Comparison of ENCODE assay signal across 9 cellular contexts in genomic region chr3:192917508-192918274, GRCh38. TPM values are rescaled to one million over a fixed set of nuclear protein-coding genes. Genes with fewer than 3 reads are reported as not detected.
DNase-seq lines count a peak whose midpoint lies in the region; ATAC-seq, FAIRE-seq and TF ChIP-seq lines count a peak whose summit lies in the region.
"Had no signal": no experiment of that assay in that cellular context is flagged by ENCODE, and none has a peak within 500 bp of the region (broad histone marks: within the 10 kb centered on the region; RNA-seq: fewer than 3 reads in every experiment).

MB21D2 (minus strand) TSS chr3:192917856; CDS start chr3:192917840, 16 bp downstream.

- no peaks in the 10 kb centered on the region for H3K9me3 ChIP-seq in iPS-18c (ENCODE audit: control insufficient read depth, insufficient read depth, low read length)

- TF ChIP-seq CTCF in bronchial epithelial cell (IDR thresholded peaks at IDR 0.05; ENCODE audit: insufficient read depth, low read length, severe bottlenecking): no peak

- DNase-seq in SHP77 (lab: John Stamatoyannopoulos, UW) (peak; percentile 19 to 49), SHP77 treated with DMSO at 0.1 percent for 48 hours (lab: John Stamatoyannopoulos, UW) (no peak), NCI-H187 (lab: John Stamatoyannopoulos, UW) (peak; percentile 63 to 75), UCSD-AML1 (lab: John Stamatoyannopoulos, UW; ENCODE audit: unreplicated experiment) (peak; percentile 79), bronchial epithelial cell (ENCODE audit: low read depth) (peak; percentile 65), skeletal muscle cell (ENCODE audit: low read depth) (peak; percentile 70)

- FAIRE-seq in bronchial epithelial cell (lab: Jason Lieb, UNC): no peak

- H3K27me3 ChIP-seq in bronchial epithelial cell (ENCODE audit: control insufficient read depth, insufficient read depth, low read length): no peaks in the 10 kb centered on the region
- H3K27me3 ChIP-seq: BLaER1 treated with 17β-estradiol and CSF1 and Interleukin-3, amounts not matched to agents 10 nM and 100 nM had no signal

- H3K4me3 ChIP-seq in bronchial epithelial cell (ENCODE audit: low read depth, low read length) (peak within 1 kb of the TSS; percentile 63), iPS-18c (ENCODE audit: insufficient read depth, low read depth, low read length) (peak within 1 kb of the TSS; percentile 68), skeletal muscle cell (ENCODE audit: low read depth, low read length) (peak within 1 kb of the TSS; percentile 96)
- H3K4me3 ChIP-seq: BLaER1 treated with 17β-estradiol and CSF1 and Interleukin-3, amounts not matched to agents 10 nM and 100 nM had no signal

- ATAC-seq in HG02943 (IDR thresholded peaks at IDR 0.05; ENCODE audit: low read depth, unreplicated experiment): peak; percentile 59

- H3K36me3 ChIP-seq in bronchial epithelial cell (ENCODE audit: control insufficient read depth, insufficient read depth, low read length): no peaks in the 10 kb centered on the region
- H3K36me3 ChIP-seq: BLaER1 treated with 17β-estradiol and CSF1 and Interleukin-3, amounts not matched to agents 10 nM and 100 nM had no signal

RNA-seq across cellular contexts. Expression of gene MB21D2, which starts in this region (rescaled TPM):
- 9.2 and 9.6 TPM in 2 replicates for total RNA-seq in bronchial epithelial cell
